In the genomic region with DNA sequence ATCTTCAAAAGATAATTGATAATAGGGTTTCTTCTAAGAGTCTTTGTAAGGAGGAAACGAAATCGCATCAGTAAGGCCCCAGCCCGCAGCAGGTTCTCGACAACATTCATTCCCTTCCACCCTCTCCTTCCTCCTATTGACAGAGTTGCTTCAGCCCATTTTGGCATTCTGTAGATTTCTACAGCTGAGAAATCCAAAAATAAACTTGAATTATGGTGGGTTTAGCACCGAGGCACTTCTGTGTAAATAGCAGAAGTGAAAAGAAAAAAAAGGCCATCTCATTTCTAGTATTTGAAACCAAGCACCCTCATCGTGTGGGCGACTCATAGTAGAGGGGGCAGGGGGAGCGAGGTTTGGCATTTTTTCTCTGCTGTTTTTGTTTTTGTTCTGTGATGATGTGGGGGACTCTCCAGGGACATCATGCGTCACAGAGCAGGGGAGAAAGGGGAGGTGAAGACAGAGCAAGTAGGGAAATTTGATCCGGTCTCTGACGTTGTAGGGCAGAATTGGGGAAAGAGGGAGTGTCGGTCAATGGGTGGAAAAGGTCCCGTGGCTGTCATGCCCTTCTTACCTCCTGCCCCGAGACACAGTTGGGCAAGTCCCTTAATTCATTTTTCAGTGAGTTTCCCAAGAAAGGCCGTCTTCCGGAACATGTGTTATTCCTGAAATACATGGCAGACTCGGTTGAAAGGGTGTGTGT, we compare ENCODE assay signal across 10 cellular contexts. TPM values are rescaled to one million over a fixed set of nuclear protein-coding genes. Genes with fewer than 3 reads are reported as not detected.
DNase-seq lines count a peak whose midpoint lies in the region; ATAC-seq and TF ChIP-seq lines count a peak whose summit lies in the region.
"Had no signal": no experiment of that assay in that cellular context is flagged by ENCODE, and none has a peak within 500 bp of the region (broad histone marks: within the 10 kb centered on the region; RNA-seq: fewer than 3 reads in every experiment).

No MANE protein-coding gene starts in this region.

- peak; percentile 64 for DNase-seq in activated CD4-positive, alpha-beta T cell treated with anti-CD3 and anti-CD28 coated beads, Interleukin-2, amount 10 ng/mL, durations not matched to agents 7 days and 5 days
- peak; percentile 84 for DNase-seq in fibroblast of villous mesenchyme (ENCODE audit: low read depth)
- peak in 1 of 2 donors; percentile 80 for DNase-seq in stimulated activated effector memory CD8-positive, alpha-beta T cell treated with anti-CD3 and anti-CD28 coated beads, Interleukin-12 subunit alpha, Interleukin-12 subunit beta, amount 100 ng/mL, for 72 hours (ENCODE audit: low spot score in 2 of 2)
- DNase-seq in AML-193 (lab: John Stamatoyannopoulos, UW): no peak
- DNase-seq in iPS-NIHi7 (ENCODE audit: extremely low spot score): no peak
- no peak for DNase-seq in dermis blood vessel endothelial cell

- H3K4me1 Mint-ChIP-seq in activated CD4-positive, alpha-beta T cell treated with anti-CD3 and anti-CD28 coated beads, Interleukin-2, amount 10 ng/mL, durations not matched to agents 7 days and 5 days: peaks cover 95% of the 10 kb centered on the region
- peaks cover 72% of the 10 kb centered on the region for H3K4me1 Mint-ChIP-seq in stimulated activated effector memory CD8-positive, alpha-beta T cell treated with anti-CD3 and anti-CD28 coated beads, Interleukin-12 subunit alpha, Interleukin-12 subunit beta, amount 100 ng/mL, for 72 hours

- H3K36me3 Mint-ChIP-seq in activated CD4-positive, alpha-beta T cell treated with anti-CD3 and anti-CD28 coated beads, Interleukin-2, amount 10 ng/mL, durations not matched to agents 7 days and 5 days (ENCODE audit: low read depth): peaks cover 46% of the 10 kb centered on the region
- H3K36me3 Mint-ChIP-seq in stimulated activated effector memory CD8-positive, alpha-beta T cell treated with anti-CD3 and anti-CD28 coated beads, Interleukin-12 subunit alpha, Interleukin-12 subunit beta, amount 100 ng/mL, for 72 hours: peaks cover 24% of the 10 kb centered on the region

- H3K4me3 ChIP-seq in fibroblast of villous mesenchyme (ENCODE audit: low read depth, low read length): no peak overlapping the region
- H3K4me3 ChIP-seq: lung had no signal

- CTCF ChIA-PET in activated CD4-positive, alpha-beta T cell treated with anti-CD3 and anti-CD28 coated beads, Interleukin-2, amount 10 ng/mL, durations not matched to agents 7 days and 5 days (lab: Charles Lee): interaction anchor here (1.9 kb wide), 1 partner anchor 22 kb away, joined by 5 read pairs; no protein-coding TSS in a partner anchor

- H3K27ac Mint-ChIP-seq in activated CD4-positive, alpha-beta T cell treated with anti-CD3 and anti-CD28 coated beads, Interleukin-2, amount 10 ng/mL, durations not matched to agents 7 days and 5 days: peak overlapping the region; percentile 100
- peak overlapping the region; percentile 94 for H3K27ac Mint-ChIP-seq in stimulated activated effector memory CD8-positive, alpha-beta T cell treated with anti-CD3 and anti-CD28 coated beads, Interleukin-12 subunit alpha, Interleukin-12 subunit beta, amount 100 ng/mL, for 72 hours

- TF ChIP-seq CTCF in fibroblast of villous mesenchyme (IDR thresholded peaks at IDR 0.05; ENCODE audit: insufficient read depth, low read depth, low read length): no peak

- no peaks in the 10 kb centered on the region for H3K27me3 Mint-ChIP-seq in activated CD4-positive, alpha-beta T cell treated with anti-CD3 and anti-CD28 coated beads, Interleukin-2, amount 10 ng/mL, durations not matched to agents 7 days and 5 days

- peak; percentile 61 for ATAC-seq in GM19328 (IDR thresholded peaks at IDR 0.05; ENCODE audit: unreplicated experiment)
- peak; percentile 68 for ATAC-seq in HG03196 (IDR thresholded peaks at IDR 0.05; ENCODE audit: unreplicated experiment)
- ATAC-seq in stimulated activated effector memory CD8-positive, alpha-beta T cell treated with anti-CD3 and anti-CD28 coated beads, Interleukin-12 subunit alpha, Interleukin-12 subunit beta, amount 100 ng/mL, for 72 hours: peak; percentile 82

- H3K9me3 Mint-ChIP-seq in activated CD4-positive, alpha-beta T cell treated with anti-CD3 and anti-CD28 coated beads, Interleukin-2, amount 10 ng/mL, durations not matched to agents 7 days and 5 days: peaks cover 14% of the 10 kb centered on the region
- H3K9me3 Mint-ChIP-seq in stimulated activated effector memory CD8-positive, alpha-beta T cell treated with anti-CD3 and anti-CD28 coated beads, Interleukin-12 subunit alpha, Interleukin-12 subunit beta, amount 100 ng/mL, for 72 hours: no peaks in the 10 kb centered on the region

- H3K4me3 Mint-ChIP-seq in activated CD4-positive, alpha-beta T cell treated with anti-CD3 and anti-CD28 coated beads, Interleukin-2, amount 10 ng/mL, durations not matched to agents 7 days and 5 days: peak overlapping the region; percentile 54
- peak overlapping the region; percentile 65 for H3K4me3 Mint-ChIP-seq in stimulated activated effector memory CD8-positive, alpha-beta T cell treated with anti-CD3 and anti-CD28 coated beads, Interleukin-12 subunit alpha, Interleukin-12 subunit beta, amount 100 ng/mL, for 72 hours

- POLR2A ChIA-PET in activated CD4-positive, alpha-beta T cell treated with anti-CD3 and anti-CD28 coated beads, Interleukin-2, amount 10 ng/mL, durations not matched to agents 7 days and 5 days (lab: Charles Lee): no interaction called here

RNA-seq across cellular contexts. Expression of a gene that starts 33.8 kb away (rescaled TPM):
- 100 to 1,000 TPM; 281 to 323 TPM for total RNA-seq in activated CD4-positive, alpha-beta T cell treated with anti-CD3 and anti-CD28 coated beads, Interleukin-2, amount 10 ng/mL, durations not matched to agents 7 days and 5 days
- total RNA-seq in fibroblast of villous mesenchyme (not detected in 2 replicates), dermis blood vessel endothelial cell (under 0.01 and 0.33 TPM in 2 replicates)
- total RNA-seq: M059J had no signal

RNA-seq across cellular contexts. Expression of a gene that starts 48.5 kb away (rescaled TPM):
- 100 to 1,000 TPM; 110 to 117 TPM for total RNA-seq in activated CD4-positive, alpha-beta T cell treated with anti-CD3 and anti-CD28 coated beads, Interleukin-2, amount 10 ng/mL, durations not matched to agents 7 days and 5 days
- total RNA-seq in fibroblast of villous mesenchyme: 81.2 and 108 TPM in 2 replicates
- 91.9 and 102 TPM in 2 replicates for total RNA-seq in dermis blood vessel endothelial cell

Comparison
In these comparisons a context has a peak if more than half of its experiments do, and no peak if none do; other contexts are left out.
1. DNase-seq: peak in activated CD4-positive, alpha-beta T cell treated with anti-CD3 and anti-CD28 coated beads, Interleukin-2, amount 10 ng/mL, durations not matched to agents 7 days and 5 days (single experiment) and fibroblast of villous mesenchyme (single experiment); none in AML-193 (0 of 2), iPS-NIHi7 (single experiment) and dermis blood vessel endothelial cell (single experiment).
2. RNA of a gene that starts 33.8 kb away (total RNA-seq): 281 to 323 TPM in activated CD4-positive, alpha-beta T cell treated with anti-CD3 and anti-CD28 coated beads, Interleukin-2, amount 10 ng/mL, durations not matched to agents 7 days and 5 days; not detected in fibroblast of villous mesenchyme and under 0.01 to 0.33 TPM in dermis blood vessel endothelial cell; every median in the first group is over 100 times any median in the second.
3. Peak in every context shown above with its lines, with median percentiles within 50 percentile points of each other: ATAC-seq.